9 cellular contexts compared by ENCODE assay signal in the genomic region with DNA sequence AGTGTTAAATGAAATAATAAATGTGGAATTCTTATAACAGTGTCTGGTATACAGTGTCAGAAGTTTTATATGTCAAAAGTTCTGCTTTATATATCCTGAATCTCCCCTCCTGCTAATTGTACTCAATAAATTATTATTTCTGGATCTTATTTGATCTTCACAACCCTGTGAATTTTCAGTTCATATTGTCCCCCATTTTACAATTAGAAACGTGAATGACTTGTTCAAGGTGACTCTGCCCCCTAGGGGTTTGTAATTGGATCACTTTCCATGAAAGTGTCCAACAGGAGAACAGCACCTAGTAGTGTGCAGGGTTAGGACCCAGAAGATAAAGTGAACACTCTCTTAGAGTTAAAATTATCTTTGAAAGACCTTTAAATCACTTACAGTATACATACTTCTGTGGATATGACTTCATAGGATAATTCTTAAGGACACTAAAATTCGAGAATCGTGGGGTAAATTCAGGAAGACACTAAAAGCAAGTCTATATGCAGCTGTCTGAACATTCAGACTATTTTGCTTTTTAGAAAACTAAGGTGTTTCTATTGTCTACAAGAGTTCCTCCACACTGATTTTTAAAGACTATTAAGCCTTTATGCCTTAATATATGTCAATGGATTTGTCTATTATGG. TPM values are rescaled to one million over a fixed set of nuclear protein-coding genes. Genes with fewer than 3 reads are reported as not detected.
DNase-seq lines count a peak whose midpoint lies in the region; ATAC-seq, FAIRE-seq and TF ChIP-seq lines count a peak whose summit lies in the region.
"Had no signal": no experiment of that assay in that cellular context is flagged by ENCODE, and none has a peak within 500 bp of the region (broad histone marks: within the 10 kb centered on the region; RNA-seq: fewer than 3 reads in every experiment).

No MANE protein-coding gene starts in this region.

- 51% methylated on average over 3 of the region's 3 CpGs for WGBS in right lobe of liver (ENCODE audit: insufficient coverage, low coverage, low lambda C conversion rate, missing lambda C conversion rate)

- H3K9me3 ChIP-seq in right lobe of liver, result no peaks in the 10 kb centered on the region
- H3K9me3 ChIP-seq: pancreas had no signal

- no peaks in the 10 kb centered on the region for H3K36me3 ChIP-seq in right lobe of liver
- H3K36me3 ChIP-seq: pancreas had no signal

- H3K27ac ChIP-seq in HL-60 (replicated peaks) (no peak overlapping the region), right lobe of liver (no peak overlapping the region)
- H3K27ac ChIP-seq: pancreas had no signal

- peak; percentile 62 for TF ChIP-seq CTCF in D721Med (IDR thresholded peaks at IDR 0.05; ENCODE audit: insufficient read depth, missing control alignments)
- peak; percentile 25 for TF ChIP-seq CTCF in HL-60 (IDR thresholded peaks at IDR 0.05; ENCODE audit: insufficient read depth, low read length)
- peak; percentile 48 to 62 (median 58) for TF ChIP-seq CTCF in right lobe of liver (IDR thresholded peaks at IDR 0.05)

- peak; percentile 70 to 75 (median 71) for ATAC-seq in right lobe of liver
- ATAC-seq in HG02973 (IDR thresholded peaks at IDR 0.05; ENCODE audit: unreplicated experiment), result no peak

- H3K27me3 ChIP-seq in HL-60 (ENCODE audit: insufficient read depth, poor library complexity, severe bottlenecking), result no peaks in the 10 kb centered on the region
- H3K27me3 ChIP-seq in right lobe of liver, result no peaks in the 10 kb centered on the region
- H3K27me3 ChIP-seq: pancreas had no signal

- intact Hi-C loops in right lobe of liver (cut with DNase I), result no loop called here

- no peak overlapping the region for H3K4me3 ChIP-seq in HL-60 (replicated peaks; ENCODE audit: insufficient read depth, low read length)
- no peak overlapping the region for H3K4me3 ChIP-seq in right lobe of liver
- H3K4me3 ChIP-seq: pancreas had no signal

- no peaks in the 10 kb centered on the region for H3K4me1 ChIP-seq in right lobe of liver

- no peak for TF ChIP-seq POLR2A in right lobe of liver (IDR thresholded peaks at IDR 0.05)

- DNase-seq in D721Med (ENCODE audit: insufficient read length, low spot score), result no peak
- peak; percentile 6 to 18 for DNase-seq in HL-60 (ENCODE audit: low read depth in 1 of 2, low spot score in 1 of 2)
- DNase-seq in right lobe of liver, result no peak
- DNase-seq in midbrain (lab: John Stamatoyannopoulos, UW), result no peak
- DNase-seq in activated gamma-delta T cell (lab: John Stamatoyannopoulos, UW), result no peak
- DNase-seq in nucleus accumbens (lab: John Stamatoyannopoulos, UW), result no peak
- DNase-seq: pancreas had no signal

- FAIRE-seq in D721Med (lab: Jason Lieb, UNC) (peak; percentile 51), TTC549 (lab: Jason Lieb, UNC) (peak; percentile 95)
- FAIRE-seq: pancreas had no signal

RNA-seq across cellular contexts. Expression of a gene that starts 4.5 kb away (rescaled TPM):
- total RNA-seq in right lobe of liver, result 1 to 10 TPM; 2.7 to 4.7 (median 3.1) TPM

Comparison
In these comparisons a context has a peak if more than half of its experiments do, and no peak if none do; other contexts are left out.
1. DNase-seq: peak in HL-60 (2 of 2); none in D721Med (single experiment), right lobe of liver (0 of 3), midbrain (single experiment), activated gamma-delta T cell (single experiment) and nucleus accumbens (0 of 56).
2. Peak in every context shown above with its lines, with median percentiles within 50 percentile points of each other: CTCF ChIP-seq.